ENCODE assay signal across 5 cellular contexts in the genomic region with DNA sequence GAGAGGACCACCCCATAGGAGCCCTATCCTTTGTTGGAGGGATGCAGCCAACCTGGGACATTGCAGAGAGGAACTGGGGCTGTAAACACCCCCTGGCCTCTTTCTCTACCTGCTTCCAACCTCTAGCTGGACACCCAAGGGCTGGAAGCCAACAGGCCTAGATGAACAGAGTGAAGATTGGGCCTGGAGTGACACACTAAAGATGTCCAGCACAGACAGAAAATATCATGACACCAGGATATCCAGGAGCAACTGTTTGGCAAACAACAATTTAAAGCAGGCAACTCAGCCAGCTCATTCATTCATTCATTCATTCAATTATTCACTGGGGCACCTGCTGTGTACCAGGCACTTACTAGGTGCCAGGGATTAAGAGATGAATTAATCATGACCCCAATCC.
"Had no signal": no experiment of that assay in that cellular context is flagged by ENCODE, and none has a peak within 500 bp of the region (broad histone marks: within the 10 kb centered on the region; RNA-seq: fewer than 3 reads in every experiment).

No MANE protein-coding gene starts in this region.

- H3K9me3 ChIP-seq: HAP-1 had no signal

- H3K4me1 ChIP-seq: HAP-1 had no signal

- H3K4me3 ChIP-seq: GM23248, HAP-1 had no signal

- DNase-seq: GM23248, GOT3, H7, IMR-90 had no signal

- H3K27ac ChIP-seq: GM23248 had no signal

- H3K36me3 ChIP-seq: HAP-1 had no signal
